8 cellular contexts compared by ENCODE assay signal in the genomic region with DNA sequence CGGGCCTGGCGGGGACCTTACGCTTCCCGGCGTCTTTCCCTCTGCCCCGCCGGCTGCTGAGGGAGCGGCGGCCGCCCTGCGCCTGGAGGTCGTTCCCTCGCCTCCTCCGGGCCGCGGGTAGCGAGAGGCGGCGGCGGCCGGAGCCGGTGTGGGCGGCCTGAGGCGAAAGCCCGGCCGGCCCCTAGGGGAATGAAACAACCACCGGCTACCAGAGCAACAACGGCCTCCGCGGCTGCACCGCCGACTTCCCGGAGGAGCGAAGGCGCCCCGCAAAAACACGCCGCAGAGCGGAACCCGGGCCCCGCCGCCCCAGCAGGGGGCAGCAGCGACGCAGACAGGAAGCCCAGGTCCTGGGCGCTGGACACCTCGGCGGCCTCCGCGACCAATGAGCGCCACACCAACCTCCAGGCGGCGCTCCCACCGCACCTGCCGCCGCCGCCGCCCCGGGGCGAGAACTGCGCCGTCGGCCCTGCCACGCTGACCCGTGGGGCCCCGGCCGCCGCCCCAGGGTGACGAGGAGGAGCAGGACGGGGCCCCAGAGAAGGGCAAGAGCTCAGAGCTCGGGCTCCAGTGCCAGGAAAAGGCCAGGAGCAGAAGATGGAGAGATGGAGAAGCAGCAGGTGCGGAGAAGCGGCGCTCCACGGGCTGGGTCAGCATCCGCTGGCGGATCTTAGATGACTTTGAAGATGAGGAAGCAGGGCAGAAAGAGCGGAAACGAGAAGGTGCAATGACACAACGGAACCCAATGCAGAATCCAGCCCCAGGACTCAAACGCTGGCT. TPM values are rescaled to one million over a fixed set of nuclear protein-coding genes. Genes with fewer than 3 reads are reported as not detected.
DNase-seq lines count a peak whose midpoint lies in the region; TF ChIP-seq lines count a peak whose summit lies in the region.

No MANE protein-coding gene starts in this region.

- intact Hi-C loops in left ventricle myocardium inferior (cut with micrococcal nuclease) = loop anchor here (10.0 kb wide), 1 partner anchor 181 kb away; no protein-coding TSS in a partner anchor
- intact Hi-C loops in prostate gland (cut with DNase I) = loop anchor here (10.0 kb wide), 1 partner anchor 61 kb away; no protein-coding TSS in a partner anchor
- intact Hi-C loops in vagina (cut with DNase I) = no loop called here

- POLR2A ChIA-PET in GM10248 (lab: Yijun Ruan, JAX) = no interaction called here

- H3K4me1 ChIP-seq in adipocyte (ENCODE audit: control insufficient read depth, insufficient read depth, low read length) = peaks cover 5% of the 10 kb centered on the region
- peaks cover 17% of the 10 kb centered on the region for H3K4me1 ChIP-seq in left ventricle myocardium inferior
- no peaks in the 10 kb centered on the region for H3K4me1 ChIP-seq in prostate gland (replicated peaks)
- H3K4me1 ChIP-seq in vagina = peaks cover 14% of the 10 kb centered on the region

- peaks cover 3% of the 10 kb centered on the region; the same call in 1 of the 2 replicates for H3K27me3 ChIP-seq in H7 (ENCODE audit: control insufficient read depth, insufficient read depth, low read length)
- peaks cover 11% of the 10 kb centered on the region for H3K27me3 ChIP-seq in MG63
- H3K27me3 ChIP-seq in adipocyte (replicated peaks; ENCODE audit: control insufficient read depth, insufficient read depth, low read length) = no peaks in the 10 kb centered on the region
- no peaks in the 10 kb centered on the region for H3K27me3 ChIP-seq in left ventricle myocardium inferior (ENCODE audit: low read depth)
- H3K27me3 ChIP-seq in prostate gland (replicated peaks; ENCODE audit: insufficient read depth) = no peaks in the 10 kb centered on the region
- no peaks in the 10 kb centered on the region for H3K27me3 ChIP-seq in vagina

- DNase-seq in GM10248 (ENCODE audit: extremely low spot score) (peak; percentile 93), H7 (peak; percentile 94), MG63 (peak; percentile 83), SW 1271 (lab: John Stamatoyannopoulos, UW) (peak; percentile 37 to 63), adipocyte (ENCODE audit: low read depth) (peak; percentile 90), left ventricle myocardium inferior (peak; percentile 88), prostate gland (ENCODE audit: low spot score) (peak; percentile 74), vagina (ENCODE audit: extremely low spot score in 2 of 2) (no peak)

- 11% methylated on average over 26 of the region's 80 CpGs for WGBS in prostate gland

- H3K9me3 ChIP-seq in MG63 = no peaks in the 10 kb centered on the region
- no peaks in the 10 kb centered on the region for H3K9me3 ChIP-seq in adipocyte (ENCODE audit: control insufficient read depth, low read length)
- no peaks in the 10 kb centered on the region for H3K9me3 ChIP-seq in left ventricle myocardium inferior (replicated peaks)
- H3K9me3 ChIP-seq in prostate gland = no peaks in the 10 kb centered on the region
- H3K9me3 ChIP-seq in vagina = no peaks in the 10 kb centered on the region

- H3K4me3 ChIP-seq in H7 (ENCODE audit: insufficient read depth, low read depth, low read length) (peak overlapping the region; percentile 57), MG63 (peak overlapping the region; percentile 54), adipocyte (ENCODE audit: low read length) (peak overlapping the region; percentile 91), left ventricle myocardium inferior (peak overlapping the region; percentile 79), prostate gland (peak overlapping the region; percentile 47 to 50), vagina (peak overlapping the region; percentile 46 to 58)

- TF ChIP-seq CTCF in GM10248 (IDR thresholded peaks at IDR 0.05; ENCODE audit: control extremely low read depth, extremely low read depth, low read depth, missing control alignments) (peak; percentile 96), left ventricle myocardium inferior (IDR thresholded peaks at IDR 0.05; ENCODE audit: borderline replicate concordance) (peak; percentile 99), prostate gland (IDR thresholded peaks at IDR 0.05) (peak; percentile 66 to 96 (median 91)), vagina (IDR thresholded peaks at IDR 0.05) (peak; percentile 55 to 93 (median 62))

- CTCF ChIA-PET in GM10248 (lab: Yijun Ruan, JAX) = interaction anchor here (0.6 to 6.1 kb wide), 23 partner anchors 10 to 374 kb away, joined by 3 to 61 read pairs (median 4); partner anchors contain the start of gene ACSM6

- peak overlapping the region; percentile 94 for H3K9ac ChIP-seq in adipocyte (ENCODE audit: low read length)

- H3K27ac ChIP-seq in left ventricle myocardium inferior (replicated peaks) = peak overlapping the region; percentile 85
- H3K27ac ChIP-seq in prostate gland = peak overlapping the region; percentile 76 to 80
- H3K27ac ChIP-seq in vagina = peak overlapping the region; percentile 34

- TF ChIP-seq POLR2A in prostate gland (IDR thresholded peaks at IDR 0.05) (no peak), vagina (IDR thresholded peaks at IDR 0.05) (no peak)

- H3K36me3 ChIP-seq in H7 (replicated peaks; ENCODE audit: control insufficient read depth, insufficient read depth, low read length) = no peaks in the 10 kb centered on the region; the same call in 1 of the 2 replicates
- H3K36me3 ChIP-seq in MG63 = no peaks in the 10 kb centered on the region
- no peaks in the 10 kb centered on the region for H3K36me3 ChIP-seq in adipocyte (ENCODE audit: control insufficient read depth, insufficient read depth, low read length, severe bottlenecking)
- no peaks in the 10 kb centered on the region for H3K36me3 ChIP-seq in left ventricle myocardium inferior
- no peaks in the 10 kb centered on the region for H3K36me3 ChIP-seq in prostate gland
- H3K36me3 ChIP-seq in vagina = no peaks in the 10 kb centered on the region

RNA-seq across cellular contexts. Expression of gene ACSM6, which starts 10.4 kb away (rescaled TPM):
- total RNA-seq in H7 (2014; rRNA removed; shearing (Covaris generic)) = not detected in 2 replicates
- not detected in 2 replicates for total RNA-seq in MG63 (2014; rRNA removed; shearing (Covaris generic); ENCODE audit: low replicate concordance)
- total RNA-seq in left ventricle myocardium inferior (not detected), prostate gland (not detected), vagina (not detected)

Comparison
In these comparisons a context has a peak if more than half of its experiments do, and no peak if none do; other contexts are left out.
1. DNase-seq: peak in GM10248 (single experiment), H7 (single experiment), MG63 (single experiment), SW 1271 (2 of 2), adipocyte (single experiment), left ventricle myocardium inferior (single experiment) and prostate gland (single experiment); none in vagina (0 of 2).
2. H3K27ac ChIP-seq: peak in every context shown above with its lines; median percentile 85 in left ventricle myocardium inferior; 78 in prostate gland; 34 in vagina.
3. Peak in every context shown above with its lines, with median percentiles within 50 percentile points of each other: CTCF ChIP-seq and H3K4me3 ChIP-seq.